ENCODE assay signal across 8 cellular contexts in the genomic region with DNA sequence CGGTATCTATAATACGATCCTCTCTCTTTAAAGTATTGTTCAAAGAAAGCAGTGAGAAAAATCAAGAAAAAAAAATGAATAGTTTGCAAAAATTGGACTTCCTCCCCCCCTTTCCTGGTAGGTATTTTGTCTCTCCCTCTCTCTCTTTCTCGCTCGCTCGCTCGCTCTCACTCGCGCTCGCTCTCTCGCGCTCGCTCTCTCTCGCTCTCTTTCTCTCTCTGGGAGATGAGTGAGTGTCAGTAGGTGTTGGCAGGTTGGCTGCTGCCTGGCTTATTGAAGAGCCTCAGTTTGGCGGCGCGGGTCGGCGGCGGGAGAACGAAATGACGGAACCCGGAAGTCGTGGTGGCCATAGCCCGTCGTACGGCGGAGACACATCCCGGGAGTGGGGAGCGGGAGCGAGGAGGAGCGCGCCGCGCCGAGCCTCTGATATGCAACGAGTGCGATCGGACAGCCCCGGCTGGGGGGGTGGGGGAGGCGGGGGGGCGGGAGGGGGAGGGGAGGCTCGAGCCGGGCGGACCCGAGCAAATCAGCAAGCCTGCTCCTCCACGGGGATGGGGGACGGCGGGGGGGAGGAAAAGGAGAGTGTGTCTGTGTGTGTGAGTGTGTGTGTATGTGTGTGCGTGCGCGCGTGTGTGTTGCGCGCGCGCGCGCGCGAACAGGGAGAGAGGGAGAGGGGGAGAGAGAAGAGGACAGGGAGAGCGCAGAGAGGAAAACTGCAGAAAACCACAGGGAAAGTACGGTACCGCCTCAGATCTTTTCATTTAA. TPM values are rescaled to one million over a fixed set of nuclear protein-coding genes. Genes with fewer than 3 reads are reported as not detected.
DNase-seq lines count a peak whose midpoint lies in the region; ATAC-seq and TF ChIP-seq lines count a peak whose summit lies in the region.

A gene (minus strand): TSS at position 441 of the 765 bp plus-strand sequence. CDS start 1,083 bp downstream, outside the sequence.

- H3F3A ChIP-seq in OCI-LY1 (ENCODE audit: insufficient read depth, low read length): no peaks in the 10 kb centered on the region

- H3K4me3 ChIP-seq in OCI-LY1 (ENCODE audit: low read depth, low read length, poor library complexity, severe bottlenecking) (peak within 1 kb of the TSS; percentile 74), neuron (ENCODE audit: low read length) (peak within 1 kb of the TSS; percentile 97)

- H4K20me1 ChIP-seq in OCI-LY1 (ENCODE audit: insufficient read depth, low read length): no peaks in the 10 kb centered on the region

- H3K4me1 Mint-ChIP-seq in IgD-negative memory B cell: peaks cover 17 to 19% (median 19%) of the 10 kb centered on the region in 3 donors
- peaks cover 30% of the 10 kb centered on the region for H3K4me1 Mint-ChIP-seq in activated naive CD8-positive, alpha-beta T cell treated with anti-CD3 and anti-CD28 coated beads, Interleukin-2, amount 10 ng/mL, durations not matched to agents 7 days and 5 days

- peaks cover 0 to 20% (median 3%) of the 10 kb centered on the region in 3 donors for H3K9me3 Mint-ChIP-seq in IgD-negative memory B cell
- peaks cover 3% of the 10 kb centered on the region for H3K9me3 Mint-ChIP-seq in activated naive CD8-positive, alpha-beta T cell treated with anti-CD3 and anti-CD28 coated beads, Interleukin-2, amount 10 ng/mL, durations not matched to agents 7 days and 5 days

- POLR2A ChIA-PET in activated naive CD8-positive, alpha-beta T cell treated with anti-CD3 and anti-CD28 coated beads, Interleukin-2, amount 10 ng/mL, durations not matched to agents 7 days and 5 days (lab: Charles Lee): no interaction called here

- no peak for TF ChIP-seq CTCF in OCI-LY1 (IDR thresholded peaks at IDR 0.05; ENCODE audit: low read length)

- H3K79me2 ChIP-seq in OCI-LY1 (ENCODE audit: insufficient read depth, low read length): peaks cover 29% of the 10 kb centered on the region

- H3K4me3 Mint-ChIP-seq in IgD-negative memory B cell: peak within 1 kb of the TSS; percentile 81 to 100 (median 96)
- H3K4me3 Mint-ChIP-seq in activated naive CD8-positive, alpha-beta T cell treated with anti-CD3 and anti-CD28 coated beads, Interleukin-2, amount 10 ng/mL, durations not matched to agents 7 days and 5 days: peak within 1 kb of the TSS; percentile 88

- no peaks in the 10 kb centered on the region for H3K27me3 ChIP-seq in OCI-LY1 (ENCODE audit: insufficient read depth, low read length)
- H3K27me3 ChIP-seq in neuron (ENCODE audit: insufficient read depth, low read length): no peaks in the 10 kb centered on the region

- no peaks in the 10 kb centered on the region for H3K9me3 ChIP-seq in OCI-LY1 (ENCODE audit: low read length)
- H3K9me3 ChIP-seq in neuron (ENCODE audit: low read length): no peaks in the 10 kb centered on the region

- no peak within 1 kb of the TSS for H2AFZ ChIP-seq in OCI-LY1 (ENCODE audit: low read length)
- H2AFZ ChIP-seq in neuron (ENCODE audit: low read depth, low read length): peak within 1 kb of the TSS; percentile 98

- H3K9ac ChIP-seq in OCI-LY1 (ENCODE audit: low read length): peak within 1 kb of the TSS; percentile 88

- peaks cover 35% of the 10 kb centered on the region for H3K4me1 ChIP-seq in OCI-LY1 (ENCODE audit: insufficient read depth, low read length, severe bottlenecking)
- H3K4me1 ChIP-seq in neuron (ENCODE audit: insufficient read depth, low read length): peaks cover 19% of the 10 kb centered on the region

- no peaks in the 10 kb centered on the region for H3K9me2 ChIP-seq in OCI-LY1 (ENCODE audit: low read depth, low read length)

- ATAC-seq in GM19463 (IDR thresholded peaks at IDR 0.05; ENCODE audit: unreplicated experiment) (peak; percentile 43), HG02840 (IDR thresholded peaks at IDR 0.05; ENCODE audit: low FRiP score, unreplicated experiment) (no peak)
- ATAC-seq in activated naive CD8-positive, alpha-beta T cell treated with anti-CD3 and anti-CD28 coated beads, Interleukin-2, amount 10 ng/mL, durations not matched to agents 7 days and 5 days (ENCODE audit: low read depth): peak; percentile 32

- H3K36me3 ChIP-seq in OCI-LY1 (ENCODE audit: insufficient read depth, low read length): peaks cover 27% of the 10 kb centered on the region
- peaks cover 8% of the 10 kb centered on the region for H3K36me3 ChIP-seq in neuron (ENCODE audit: insufficient read depth, low read length)

- peaks cover 75% of the 10 kb centered on the region for H3K27me3 Mint-ChIP-seq in IgD-negative memory B cell
- peaks cover 93% of the 10 kb centered on the region for H3K27me3 Mint-ChIP-seq in activated naive CD8-positive, alpha-beta T cell treated with anti-CD3 and anti-CD28 coated beads, Interleukin-2, amount 10 ng/mL, durations not matched to agents 7 days and 5 days

- H3K27ac ChIP-seq in OCI-LY1 (ENCODE audit: low read depth, low read length, poor library complexity, severe bottlenecking): peak within 1 kb of the TSS; percentile 86

- H3K27ac Mint-ChIP-seq in IgD-negative memory B cell: peak within 1 kb of the TSS; percentile 62 to 99 (median 76)
- peak within 1 kb of the TSS; percentile 74 for H3K27ac Mint-ChIP-seq in activated naive CD8-positive, alpha-beta T cell treated with anti-CD3 and anti-CD28 coated beads, Interleukin-2, amount 10 ng/mL, durations not matched to agents 7 days and 5 days

- H3K36me3 Mint-ChIP-seq in IgD-negative memory B cell: peaks cover 3% of the 10 kb centered on the region
- H3K36me3 Mint-ChIP-seq in activated naive CD8-positive, alpha-beta T cell treated with anti-CD3 and anti-CD28 coated beads, Interleukin-2, amount 10 ng/mL, durations not matched to agents 7 days and 5 days: no peaks in the 10 kb centered on the region

- H3K4me2 ChIP-seq in OCI-LY1 (ENCODE audit: low read length): peak within 1 kb of the TSS; percentile 82

- DNase-seq in COLO829 (ENCODE audit: low spot score) (peak; percentile 72), glomerular visceral epithelial cell (ENCODE audit: extremely low spot score) (peak; percentile 93)
- DNase-seq in activated naive CD8-positive, alpha-beta T cell treated with anti-CD3 and anti-CD28 coated beads, Interleukin-2, amount 10 ng/mL, durations not matched to agents 7 days and 5 days: peak; percentile 55

RNA-seq across cellular contexts. Expression of the gene that starts here (rescaled TPM):
- not detected for polyA plus RNA-seq in IgD-negative memory B cell
- not detected for total RNA-seq in activated naive CD8-positive, alpha-beta T cell treated with anti-CD3 and anti-CD28 coated beads, Interleukin-2, amount 10 ng/mL, durations not matched to agents 7 days and 5 days

Comparison
In these comparisons a context has a peak if more than half of its experiments do, and no peak if none do; other contexts are left out.
1. Peak in DNase-seq and ATAC-seq in activated naive CD8-positive, alpha-beta T cell treated with anti-CD3 and anti-CD28 coated beads, Interleukin-2, amount 10 ng/mL, durations not matched to agents 7 days and 5 days; RNA of the gene not detected or under 1 TPM.